In the genomic region with DNA sequence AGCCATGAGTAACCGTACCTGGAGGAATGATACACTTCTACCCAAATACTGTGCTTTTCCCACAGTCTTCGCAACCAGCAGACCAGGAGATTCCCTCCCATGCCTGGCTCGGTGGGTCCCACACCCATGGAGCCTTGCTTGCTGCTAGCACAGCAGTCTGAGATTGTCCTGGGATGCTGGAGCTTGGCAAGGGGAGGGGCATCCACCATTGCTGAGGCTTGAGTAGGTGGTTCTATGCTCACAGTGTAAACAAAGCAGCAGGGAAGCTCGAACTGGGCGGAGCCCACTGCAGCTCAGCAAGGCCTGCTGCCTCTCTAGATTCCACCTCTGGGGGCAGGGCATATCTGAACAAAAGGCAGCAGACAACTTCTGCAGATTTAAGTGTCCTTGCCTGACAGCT, we compare ENCODE assay signal across 7 cellular contexts.
DNase-seq lines count a peak whose midpoint lies in the region; ATAC-seq, FAIRE-seq and TF ChIP-seq lines count a peak whose summit lies in the region.
"Not testable (repeated sequence)": the region's sequence is repeated elsewhere in the genome, so short reads cannot be mapped to it uniquely, and the experiment has no call there.

No MANE protein-coding gene starts in this region.

- WGBS in HepG2 (ENCODE audit: low lambda C conversion rate) = 0% methylated on average over 5 of the region's 5 CpGs

- peak; percentile 10 to 43 for DNase-seq in Caco-2
- DNase-seq in T-cell = peak in 5 of 34 experiments; percentile 4 to 36 (median 11)
- peak; percentile 38 for DNase-seq in activated CD4-positive, alpha-beta T cell treated with anti-CD3 and anti-CD28 coated beads for 36 hours
- not testable (repeated sequence) for DNase-seq in central memory CD8-positive, alpha-beta T cell (ENCODE audit: low spot score in 2 of 2); HepG2 (ENCODE audit: low spot score)
- DNase-seq in stimulated activated CD4-positive, alpha-beta T cell treated with anti-CD3 and anti-CD28 coated beads, Interleukin-1b, Interleukin-23, amount 100 ng/mL, for 48 hours = peak; percentile 31

- not testable (repeated sequence) for FAIRE-seq in HepG2 (lab: Jason Lieb, UNC)

- ATAC-seq in T-cell (replicated peaks in 1 of 4); activated CD4-positive, alpha-beta T cell treated with anti-CD3 and anti-CD28 coated beads for 36 hours; central memory CD8-positive, alpha-beta T cell (replicated peaks; ENCODE audit: extremely low read depth, poor library complexity, severe bottlenecking); HepG2: not testable (repeated sequence)

- TF ChIP-seq EP300 in HepG2 (IDR thresholded peaks at IDR 0.05; ENCODE audit: low read depth in 2 of 2, low read length in 2 of 2); HepG2 (CRISPR knock-in tag; IDR thresholded peaks at IDR 0.05; ENCODE audit: borderline replicate concordance): not testable (repeated sequence)

- not testable (repeated sequence) for H3K27me3 Mint-ChIP-seq in Caco-2 (ENCODE audit: insufficient read depth, unreplicated experiment); T-cell; activated CD4-positive, alpha-beta T cell treated with anti-CD3 and anti-CD28 coated beads for 36 hours; central memory CD8-positive, alpha-beta T cell

- not testable (repeated sequence) for H3K4me3 ChIP-seq in Caco-2 (ENCODE audit: low read depth, low read length); HEK293 (ENCODE audit: low read depth, low read length); HepG2 (replicated peaks in 1 of 3; ENCODE audit: insufficient read depth in 1 of 3, low read depth in 2 of 3, low read length in 3 of 3)

- intact Hi-C loops in Caco-2 (cut with micrococcal nuclease; ENCODE audit: unreplicated experiment); activated CD4-positive, alpha-beta T cell treated with anti-CD3 and anti-CD28 coated beads for 36 hours (cut with DNase I, micrococcal nuclease); HepG2 (cut with micrococcal nuclease; ENCODE audit: unreplicated experiment): not testable (repeated sequence)

- H3K9me3 ChIP-seq in Caco-2; HEK293 (ENCODE audit: control insufficient read depth, insufficient read depth, low read depth, low read length); HepG2 (ENCODE audit: low read length): not testable (repeated sequence)

- not testable (repeated sequence) for H3K27ac ChIP-seq in HEK293 (ENCODE audit: extremely low read depth, low read depth, low read length); HepG2 (ENCODE audit: extremely low read length, insufficient read depth, low read length)

- CTCF ChIA-PET in Caco-2 (lab: Charles Lee); HepG2 (lab: Yijun Ruan, JAX; ENCODE audit: low intra/inter-chr PET ratio, low total read pairs): not testable (repeated sequence)
- CTCF ChIA-PET in HEK293 (lab: Yijun Ruan, JAX) (interaction anchor here (0.6 to 1.2 kb wide), 3 partner anchors 24 to 105 kb away, joined by 3 read pairs; no protein-coding TSS in a partner anchor), T-cell (lab: Charles Lee) (interaction anchor here (1.3 to 1.7 kb wide), 2 partner anchors 14 to 105 kb away, joined by 3 to 7 read pairs; no protein-coding TSS in a partner anchor)
- CTCF ChIA-PET in activated CD4-positive, alpha-beta T cell treated with anti-CD3 and anti-CD28 coated beads for 36 hours (lab: Charles Lee) = interaction anchor here (0.8 to 2.7 kb wide), 11 partner anchors 10 to 105 kb away, joined by 3 to 10 read pairs (median 3); no protein-coding TSS in a partner anchor

- not testable (repeated sequence) for H3K4me3 Mint-ChIP-seq in Caco-2 (ENCODE audit: unreplicated experiment); activated CD4-positive, alpha-beta T cell treated with anti-CD3 and anti-CD28 coated beads for 36 hours; central memory CD8-positive, alpha-beta T cell
- H3K4me3 Mint-ChIP-seq in T-cell = peak overlapping the region in 1 of 3 donors; percentile 40

- in situ Hi-C loops in HepG2 (cut with HindIII; ENCODE audit: extremely low pct_ligation_motif_present, low pct_unique_long_range_greater_than_20kb) = loop anchor here (25.0 kb wide), 2 partner anchors 340 to 490 kb away; a partner anchor contains a TSS

- H3K79me2 ChIP-seq in HepG2 (ENCODE audit: insufficient read depth, low read length) = not testable (repeated sequence)

- not testable (repeated sequence) for H3K27ac Mint-ChIP-seq in Caco-2 (ENCODE audit: unreplicated experiment); activated CD4-positive, alpha-beta T cell treated with anti-CD3 and anti-CD28 coated beads for 36 hours
- H3K27ac Mint-ChIP-seq in T-cell = peak overlapping the region; percentile 62 to 75
- peak overlapping the region; percentile 19 for H3K27ac Mint-ChIP-seq in central memory CD8-positive, alpha-beta T cell (ENCODE audit: low read depth)

- TF ChIP-seq CTCF in Caco-2 (IDR thresholded peaks at IDR 0.05; ENCODE audit: insufficient read depth in 1 of 2, low read depth in 1 of 2, low read length in 1 of 2, severe bottlenecking in 1 of 2, unreplicated experiment in 1 of 2); HEK293 (tag by site-specific recombination; IDR thresholded peaks at IDR 0.05); HepG2 (CRISPR knock-in tag; IDR thresholded peaks at IDR 0.05): not testable (repeated sequence)

- not testable (repeated sequence) for H3K36me3 ChIP-seq in Caco-2 (ENCODE audit: control insufficient read depth, insufficient read depth, low read length); HEK293 (ENCODE audit: control insufficient read depth in 2 of 2, insufficient read depth in 1 of 2, low read length in 2 of 2); HepG2 (replicated peaks in 1 of 2; ENCODE audit: control insufficient read depth in 1 of 2, insufficient read depth in 2 of 2, low read length in 2 of 2)

- H3K4me1 ChIP-seq in Caco-2; HEK293 (ENCODE audit: control insufficient read depth, insufficient read depth, low read length); HepG2 (ENCODE audit: insufficient read depth, low read length): not testable (repeated sequence)

- H4K20me1 ChIP-seq in HepG2 (ENCODE audit: insufficient read depth, low read length) = not testable (repeated sequence)

- not testable (repeated sequence) for H3K4me1 Mint-ChIP-seq in Caco-2 (ENCODE audit: low read depth, unreplicated experiment)
- peaks cover 82 to 92% (median 91%) of the 10 kb centered on the region in 3 donors for H3K4me1 Mint-ChIP-seq in T-cell
- H3K4me1 Mint-ChIP-seq in activated CD4-positive, alpha-beta T cell treated with anti-CD3 and anti-CD28 coated beads for 36 hours = peaks cover 60% of the 10 kb centered on the region
- H3K4me1 Mint-ChIP-seq in central memory CD8-positive, alpha-beta T cell = peaks cover 81% of the 10 kb centered on the region

- H3K36me3 Mint-ChIP-seq in Caco-2 (ENCODE audit: insufficient read depth, unreplicated experiment) = not testable (repeated sequence)
- peaks cover 84% of the 10 kb centered on the region for H3K36me3 Mint-ChIP-seq in T-cell
- peaks cover 70% of the 10 kb centered on the region for H3K36me3 Mint-ChIP-seq in activated CD4-positive, alpha-beta T cell treated with anti-CD3 and anti-CD28 coated beads for 36 hours (ENCODE audit: low read depth)
- peaks cover 17% of the 10 kb centered on the region for H3K36me3 Mint-ChIP-seq in central memory CD8-positive, alpha-beta T cell (ENCODE audit: insufficient read depth)

- not testable (repeated sequence) for BruUV-seq in Caco-2 (replicated peaks; lab: Mats Ljungman, UMichigan); HepG2 (replicated peaks; lab: Mats Ljungman, UMichigan)

- TF ChIP-seq RAD21 in HepG2 (CRISPR knock-in tag; IDR thresholded peaks at IDR 0.05) = not testable (repeated sequence)

- not testable (repeated sequence) for H3K9me3 Mint-ChIP-seq in Caco-2 (ENCODE audit: unreplicated experiment); central memory CD8-positive, alpha-beta T cell
- peaks cover 0 to 20% (median 7%) of the 10 kb centered on the region in 3 donors for H3K9me3 Mint-ChIP-seq in T-cell
- H3K9me3 Mint-ChIP-seq in activated CD4-positive, alpha-beta T cell treated with anti-CD3 and anti-CD28 coated beads for 36 hours (ENCODE audit: low read depth) = peaks cover 17% of the 10 kb centered on the region

- not testable (repeated sequence) for H3K27me3 ChIP-seq in Caco-2 (replicated peaks; ENCODE audit: control insufficient read depth, insufficient read depth, low read length); HepG2 (ENCODE audit: control insufficient read depth in 1 of 2, insufficient read depth in 2 of 2, low read length in 2 of 2)

- POLR2A ChIA-PET in Caco-2 (lab: Charles Lee); HEK293 (lab: Yijun Ruan, JAX); activated CD4-positive, alpha-beta T cell treated with anti-CD3 and anti-CD28 coated beads for 36 hours (lab: Charles Lee); HepG2 (lab: Yijun Ruan, JAX): not testable (repeated sequence)
- POLR2A ChIA-PET in T-cell (lab: Charles Lee) = interaction anchor here (0.6 kb wide), 2 partner anchors 15 to 213 kb away, joined by 3 to 10 read pairs; no protein-coding TSS in a partner anchor

- not testable (repeated sequence) for H2AFZ ChIP-seq in HepG2 (ENCODE audit: low read length)

- TF ChIP-seq POLR2A in HepG2 (IDR thresholded peaks at IDR 0.05; ENCODE audit: insufficient read depth in 1 of 2, low read depth in 2 of 2, low read length in 2 of 2) = not testable (repeated sequence)

- not testable (repeated sequence) for H3K4me2 ChIP-seq in HepG2 (ENCODE audit: low read depth, low read length)

- H3K9ac ChIP-seq in HepG2 (ENCODE audit: insufficient read depth, low read depth, low read length) = not testable (repeated sequence)

TF ChIP-seq in HEK293, 187 proteins besides CTCF, POLR2A, EP300 and RAD21 (continues in another document):
- TF ChIP-seq KLF1 (tag by site-specific recombination; IDR thresholded peaks at IDR 0.05) (peak; percentile 22; the same call in 1 of the 2 replicates), ZNF423 (tag by site-specific recombination; IDR thresholded peaks at IDR 0.05) (0 out of 2 replicates have a peak, but pooled peaks have one; percentile 16)

TF ChIP-seq in HepG2, 621 proteins besides CTCF, POLR2A, EP300 and RAD21:
- TF ChIP-seq FOXA1 (IDR thresholded peaks at IDR 0.05) = not testable (repeated sequence)
- peak; percentile 21; the same call in 1 of the 2 replicates for TF ChIP-seq FOXA1 (CRISPR knock-in tag; IDR thresholded peaks at IDR 0.05)
